Comparison of ENCODE assay signal across 11 cellular contexts in the genomic region with DNA sequence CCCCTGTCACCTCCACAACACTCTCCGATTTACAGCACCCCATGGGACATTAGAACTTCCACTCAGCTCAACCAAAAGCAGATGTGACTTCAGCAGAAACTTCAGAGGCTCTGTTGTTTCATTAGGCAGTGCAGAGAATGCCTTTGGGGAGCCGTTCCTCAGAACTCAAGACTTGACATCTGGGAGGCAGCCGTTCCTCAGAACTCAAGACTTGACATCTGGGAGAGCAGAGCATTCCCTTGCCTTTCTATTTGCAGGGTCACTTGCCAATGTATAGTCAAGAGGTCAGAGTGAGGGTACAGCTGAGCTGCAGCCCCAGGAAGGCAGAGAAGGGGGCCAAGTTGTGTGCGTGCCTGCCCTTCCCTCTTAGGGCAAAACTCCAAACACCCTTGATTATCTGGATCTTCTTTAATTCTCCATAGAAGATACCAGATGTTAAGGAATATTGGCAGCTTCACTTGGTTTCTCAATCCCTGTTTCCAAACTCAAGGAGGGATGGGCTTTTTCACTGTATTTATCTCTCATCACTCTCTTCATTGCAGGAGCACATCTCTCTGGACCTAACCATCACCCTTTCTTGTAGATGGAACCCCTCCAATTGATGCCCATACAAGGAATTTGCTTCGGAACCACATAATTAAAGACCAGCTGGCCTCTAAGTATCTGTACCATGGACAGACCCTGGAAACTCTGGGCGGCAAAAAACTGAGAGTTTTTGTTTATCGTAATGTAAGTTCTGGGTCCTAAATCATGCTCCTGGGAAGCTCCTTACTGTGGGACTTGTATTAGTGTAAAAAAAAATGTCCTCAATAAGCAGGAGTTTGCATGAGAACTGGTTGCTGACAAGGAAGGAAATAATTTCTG. TPM values are rescaled to one million over a fixed set of nuclear protein-coding genes. Genes with fewer than 3 reads are reported as not detected.
DNase-seq lines count a peak whose midpoint lies in the region; ATAC-seq and TF ChIP-seq lines count a peak whose summit lies in the region.
"Had no signal": no experiment of that assay in that cellular context is flagged by ENCODE, and none has a peak within 500 bp of the region (broad histone marks: within the 10 kb centered on the region; RNA-seq: fewer than 3 reads in every experiment).

No MANE protein-coding gene starts in this region.

- H2BK12ac ChIP-seq in H9 (ENCODE audit: insufficient read length, low read depth, low read length), result no peak overlapping the region

- no peaks in the 10 kb centered on the region for H3K4me1 ChIP-seq in breast epithelium
- H3K4me1 ChIP-seq in H9 (ENCODE audit: insufficient read depth, low read length), result no peaks in the 10 kb centered on the region

- H3K4me3 Mint-ChIP-seq in H9, result no peak overlapping the region
- H3K4me3 Mint-ChIP-seq: GM23338 had no signal

- peaks cover 12 to 15% of the 10 kb centered on the region in 2 experiments for H3K4me1 Mint-ChIP-seq in H9

- no peaks in the 10 kb centered on the region for H3K79me1 ChIP-seq in H9 (ENCODE audit: insufficient read depth, low read depth, low read length, poor library complexity, severe bottlenecking)

- no peak overlapping the region for H2AFZ ChIP-seq in H9 (ENCODE audit: low read length)
- H2AFZ ChIP-seq: GM23338 had no signal

- TF ChIP-seq POLR2A in breast epithelium (IDR thresholded peaks at IDR 0.05), result no peak

- no CpG with 5 or more reads among the region's 7 CpGs for WGBS in H9 (ENCODE audit: extremely low coverage, insufficient read length, low lambda C conversion rate)

- H3K36me3 Mint-ChIP-seq in H9 (ENCODE audit: insufficient read depth in 1 of 3, low read depth in 3 of 3), result no peaks in the 10 kb centered on the region

- H3K27me3 ChIP-seq in breast epithelium (no peaks in the 10 kb centered on the region), H9 (ENCODE audit: insufficient read depth, low read length) (no peaks in the 10 kb centered on the region)

- H3K27ac ChIP-seq in breast epithelium (peak overlapping the region; percentile 33 to 88), H9 (ENCODE audit: insufficient read length, low read depth, low read length) (no peak overlapping the region)

- H3K27me3 Mint-ChIP-seq in H9 (ENCODE audit: low read depth), result peaks cover 5% of the 10 kb centered on the region; the same call in 1 of the 2 replicates

- H3K36me3 ChIP-seq in breast epithelium, result no peaks in the 10 kb centered on the region

- H4K91ac ChIP-seq in H9 (ENCODE audit: insufficient read length, low read depth, low read length), result no peak overlapping the region

- H2AK5ac ChIP-seq in H9 (ENCODE audit: insufficient read length, low read length), result no peak overlapping the region

- no peaks in the 10 kb centered on the region for H3K9me3 Mint-ChIP-seq in H9
- H3K9me3 Mint-ChIP-seq: GM23338 had no signal

- no peak for ATAC-seq in GM19328 (IDR thresholded peaks at IDR 0.05; ENCODE audit: unreplicated experiment)
- ATAC-seq: activated CD4-positive, CD25-positive, alpha-beta regulatory T cell treated with anti-CD3 and anti-CD28 coated beads, Interleukin-2, amount 50 U/mL, for 24 hours; GM23338 had no signal

- H3K4me2 ChIP-seq in H9 (ENCODE audit: insufficient read depth, insufficient read length, low read length), result no peak overlapping the region
- H3K4me2 ChIP-seq: GM23338 had no signal

- H3K23me2 ChIP-seq in H9 (ENCODE audit: insufficient read length, low read depth, low read length, poor library complexity, severe bottlenecking), result no peaks in the 10 kb centered on the region

- H3K9me3 ChIP-seq in breast epithelium (no peaks in the 10 kb centered on the region), H9 (ENCODE audit: control insufficient read depth, low read depth, low read length) (no peaks in the 10 kb centered on the region)

- H3K18ac ChIP-seq in H9 (ENCODE audit: insufficient read length, low read depth, low read length), result no peak overlapping the region

- TF ChIP-seq CTCF in breast epithelium (IDR thresholded peaks at IDR 0.05) (no peak), H9 (conservative IDR thresholded peaks at IDR 0.05) (no peak)

- intact Hi-C loops in breast epithelium (cut with DNase I; ENCODE audit: low total_unique reads), result no loop called here

- H3K4me3 ChIP-seq in breast epithelium, result no peak overlapping the region
- H3K4me3 ChIP-seq: GM23338 had no signal

- no peak overlapping the region for H4K5ac ChIP-seq in H9 (ENCODE audit: insufficient read length, low read depth, low read length)

- H3K9ac ChIP-seq in H9 (ENCODE audit: extremely low read depth, insufficient read length, low read length), result no peak overlapping the region

- H3T11ph ChIP-seq in H9 (ENCODE audit: low read length), result no peak overlapping the region

- H3K23ac ChIP-seq in H9 (ENCODE audit: insufficient read length, low read depth, low read length), result no peak overlapping the region

- no peak overlapping the region for H4K8ac ChIP-seq in H9 (replicated peaks; ENCODE audit: insufficient read length, low read depth, low read length)

- H2BK120ac ChIP-seq in H9 (ENCODE audit: low read depth, low read length, poor library complexity, severe bottlenecking), result no peak overlapping the region

- no peak overlapping the region for H2BK20ac ChIP-seq in H9 (ENCODE audit: low read depth, low read length, poor library complexity, severe bottlenecking)

- no peak overlapping the region for H3K56ac ChIP-seq in H9 (ENCODE audit: insufficient read length, low read depth, low read length)

- peaks cover 2% of the 10 kb centered on the region for H4K20me1 ChIP-seq in H9 (ENCODE audit: control insufficient read depth, insufficient read depth, insufficient read length)

- no peaks in the 10 kb centered on the region for H3K79me2 ChIP-seq in H9 (ENCODE audit: insufficient read depth, low read length)

- no peak overlapping the region for H3K4ac ChIP-seq in H9 (ENCODE audit: low read depth, low read length)

- DNase-seq in HCEC 1CT (peak; percentile 46), breast epithelium (ENCODE audit: low spot score in 2 of 2) (no peak), left kidney (ENCODE audit: low read depth, low spot score) (peak; percentile 16), stromal cell of bone marrow (ENCODE audit: low read depth) (peak; percentile 48), H9 (no peak), NCI-H748 treated with DMSO at 0.1 percent for 48 hours (lab: John Stamatoyannopoulos, UW) (no peak), NCI-H1930 (lab: John Stamatoyannopoulos, UW) (no peak)
- DNase-seq: NCI-H1436 treated with DMSO at 0.1 percent for 48 hours had no signal

- no peak overlapping the region for H2BK5ac ChIP-seq in H9 (ENCODE audit: insufficient read length, low read length)

- H3K14ac ChIP-seq in H9 (ENCODE audit: insufficient read depth, low read length), result no peak overlapping the region

- no peak overlapping the region; a peak in 1 of 7 replicates for H3K27ac Mint-ChIP-seq in H9
- H3K27ac Mint-ChIP-seq: GM23338 had no signal

- H2BK15ac ChIP-seq in H9 (ENCODE audit: low read depth, low read length), result no peak overlapping the region

RNA-seq across cellular contexts. Expression of a gene that starts 25.6 kb away (rescaled TPM):
- total RNA-seq in breast epithelium (100 to 1,000 TPM in 1 of 3 donors, 10 to 100 TPM in 2; 40.4 to 145 (median 45.2) TPM), H9 (2021) (3.2 and 4.7 TPM in 2 replicates)

Comparison
In these comparisons a context has a peak if more than half of its experiments do, and no peak if none do; other contexts are left out.
1. DNase-seq: peak in HCEC 1CT (single experiment), left kidney (single experiment) and stromal cell of bone marrow (single experiment); none in breast epithelium (0 of 2), H9 (single experiment), NCI-H748 treated with DMSO at 0.1 percent for 48 hours (single experiment) and NCI-H1930 (0 of 2).